ENCODE assay signal across 8 cellular contexts in genomic region chr18:62187543-62188378, GRCh38. TPM values are rescaled to one million over a fixed set of nuclear protein-coding genes. Genes with fewer than 3 reads are reported as not detected.
DNase-seq lines count a peak whose midpoint lies in the region; ATAC-seq and TF ChIP-seq lines count a peak whose summit lies in the region.

No MANE protein-coding gene starts in this region.

- peak overlapping the region; percentile 77 to 83 for H3K27ac ChIP-seq in mucosa of rectum (ENCODE audit: low read depth in 2 of 2, low read length in 2 of 2)
- H3K27ac ChIP-seq in thyroid gland, result peak overlapping the region; percentile 15 to 57 (median 41)

- DNase-seq in DMS114 treated with DMSO at 0.1 percent for 48 hours (lab: John Stamatoyannopoulos, UW; ENCODE audit: unreplicated experiment) (peak; percentile 1), NCI-H1694 treated with DMSO at 0.1 percent for 48 hours (lab: John Stamatoyannopoulos, UW) (peak; percentile 15), epithelial cell of esophagus (ENCODE audit: low read depth) (peak; percentile 39), thyroid gland (peak; percentile 19 to 31)
- DNase-seq in activated CD4-positive, alpha-beta memory T cell treated with anti-CD3 and anti-CD28 coated beads, Interleukin-2, amount 10 ng/mL, durations not matched to agents 7 days and 5 days, result peak; percentile 42

- no peaks in the 10 kb centered on the region for H3K9me3 Mint-ChIP-seq in activated CD4-positive, alpha-beta memory T cell treated with anti-CD3 and anti-CD28 coated beads, Interleukin-2, amount 10 ng/mL, durations not matched to agents 7 days and 5 days

- H3K9ac ChIP-seq in mucosa of rectum (ENCODE audit: low read depth in 1 of 2, low read length in 2 of 2), result peak overlapping the region; percentile 79 to 84

- TF ChIP-seq POLR2A in thyroid gland (IDR thresholded peaks at IDR 0.05), result no peak

- CTCF ChIA-PET in activated CD4-positive, alpha-beta memory T cell treated with anti-CD3 and anti-CD28 coated beads, Interleukin-2, amount 10 ng/mL, durations not matched to agents 7 days and 5 days (lab: Charles Lee), result interaction anchor here (0.7 to 2.2 kb wide), 10 partner anchors 9 to 1130 kb away, joined by 3 to 41 read pairs (median 4); partner anchors contain the start of gene TNFRSF11A

- peak overlapping the region; percentile 90 for H3K27ac Mint-ChIP-seq in activated CD4-positive, alpha-beta memory T cell treated with anti-CD3 and anti-CD28 coated beads, Interleukin-2, amount 10 ng/mL, durations not matched to agents 7 days and 5 days

- H3K9me3 ChIP-seq in mucosa of rectum (ENCODE audit: control insufficient read depth in 2 of 2, low read length in 2 of 2) (no peaks in the 10 kb centered on the region), thyroid gland (no peaks in the 10 kb centered on the region)

- peak overlapping the region; percentile 96 for H3K4me3 Mint-ChIP-seq in activated CD4-positive, alpha-beta memory T cell treated with anti-CD3 and anti-CD28 coated beads, Interleukin-2, amount 10 ng/mL, durations not matched to agents 7 days and 5 days

- no peaks in the 10 kb centered on the region for H3K27me3 ChIP-seq in mucosa of rectum (ENCODE audit: control insufficient read depth in 2 of 2, insufficient read depth in 2 of 2, low read length in 2 of 2)
- H3K27me3 ChIP-seq in thyroid gland, result no peaks in the 10 kb centered on the region

- 0% methylated on average over 19 to 22 of the region's 53 CpGs for WGBS in thyroid gland, 2 donors

- H3K36me3 Mint-ChIP-seq in activated CD4-positive, alpha-beta memory T cell treated with anti-CD3 and anti-CD28 coated beads, Interleukin-2, amount 10 ng/mL, durations not matched to agents 7 days and 5 days (ENCODE audit: low read depth), result peaks cover 45% of the 10 kb centered on the region

- no peaks in the 10 kb centered on the region for H3K36me3 ChIP-seq in mucosa of rectum (ENCODE audit: control insufficient read depth in 2 of 2, insufficient read depth in 2 of 2, low read length in 2 of 2)
- H3K36me3 ChIP-seq in thyroid gland, result no peaks in the 10 kb centered on the region

- H3K4me1 Mint-ChIP-seq in activated CD4-positive, alpha-beta memory T cell treated with anti-CD3 and anti-CD28 coated beads, Interleukin-2, amount 10 ng/mL, durations not matched to agents 7 days and 5 days, result peaks cover 62% of the 10 kb centered on the region

- peak; percentile 16 for TF ChIP-seq CTCF in epithelial cell of esophagus (IDR thresholded peaks at IDR 0.05; ENCODE audit: insufficient read depth, low read depth, low read length, missing control alignments)
- TF ChIP-seq CTCF in thyroid gland (IDR thresholded peaks at IDR 0.05), result peak in 1 of 6 experiments; percentile 6

- intact Hi-C loops in thyroid gland (cut with DNase I), result no loop called here

- H3K4me3 ChIP-seq in epithelial cell of esophagus (ENCODE audit: low read length), result peak overlapping the region; percentile 84
- peak overlapping the region; percentile 93 to 98 for H3K4me3 ChIP-seq in mucosa of rectum (ENCODE audit: low read length in 2 of 2)
- H3K4me3 ChIP-seq in thyroid gland (replicated peaks in 1 of 3), result peak overlapping the region; percentile 52 to 93 (median 76)

- POLR2A ChIA-PET in activated CD4-positive, alpha-beta memory T cell treated with anti-CD3 and anti-CD28 coated beads, Interleukin-2, amount 10 ng/mL, durations not matched to agents 7 days and 5 days (lab: Charles Lee), result interaction anchor here (0.6 to 2.5 kb wide), 21 partner anchors 10 to 794 kb away, joined by 3 to 33 read pairs (median 5); partner anchors contain the start of gene ZCCHC2

- H3K4me1 ChIP-seq in mucosa of rectum (ENCODE audit: control insufficient read depth in 2 of 2, insufficient read depth in 2 of 2, low read length in 2 of 2) (peaks cover 6 to 9% of the 10 kb centered on the region in 2 donors), thyroid gland (peaks cover 11 to 23% of the 10 kb centered on the region in 2 donors)

- ATAC-seq in GM21717 (IDR thresholded peaks at IDR 0.05; ENCODE audit: unreplicated experiment) (peak; percentile 4), GM21423 (IDR thresholded peaks at IDR 0.05; ENCODE audit: unreplicated experiment) (no peak)

- H3K27me3 Mint-ChIP-seq in activated CD4-positive, alpha-beta memory T cell treated with anti-CD3 and anti-CD28 coated beads, Interleukin-2, amount 10 ng/mL, durations not matched to agents 7 days and 5 days, result no peaks in the 10 kb centered on the region

RNA-seq across cellular contexts. Expression of gene RELCH, which starts 0.7 kb away (rescaled TPM):
- 10 to 100 TPM; 34.8 to 38.6 TPM for total RNA-seq in activated CD4-positive, alpha-beta memory T cell treated with anti-CD3 and anti-CD28 coated beads, Interleukin-2, amount 10 ng/mL, durations not matched to agents 7 days and 5 days
- 100 to 1,000 TPM in 1 of 4 donors, 10 to 100 TPM in 3; 48.2 to 101 (median 56.9) TPM for total RNA-seq in thyroid gland

RNA-seq across cellular contexts. Expression of gene PIGN, which starts 0.9 kb away (rescaled TPM):
- total RNA-seq in activated CD4-positive, alpha-beta memory T cell treated with anti-CD3 and anti-CD28 coated beads, Interleukin-2, amount 10 ng/mL, durations not matched to agents 7 days and 5 days, result 10 to 100 TPM; 27.2 to 29.7 TPM
- 10 to 100 TPM; 34.2 to 84.9 (median 40.7) TPM for total RNA-seq in thyroid gland
